ENCODE assay signal across 8 cellular contexts in the genomic region with DNA sequence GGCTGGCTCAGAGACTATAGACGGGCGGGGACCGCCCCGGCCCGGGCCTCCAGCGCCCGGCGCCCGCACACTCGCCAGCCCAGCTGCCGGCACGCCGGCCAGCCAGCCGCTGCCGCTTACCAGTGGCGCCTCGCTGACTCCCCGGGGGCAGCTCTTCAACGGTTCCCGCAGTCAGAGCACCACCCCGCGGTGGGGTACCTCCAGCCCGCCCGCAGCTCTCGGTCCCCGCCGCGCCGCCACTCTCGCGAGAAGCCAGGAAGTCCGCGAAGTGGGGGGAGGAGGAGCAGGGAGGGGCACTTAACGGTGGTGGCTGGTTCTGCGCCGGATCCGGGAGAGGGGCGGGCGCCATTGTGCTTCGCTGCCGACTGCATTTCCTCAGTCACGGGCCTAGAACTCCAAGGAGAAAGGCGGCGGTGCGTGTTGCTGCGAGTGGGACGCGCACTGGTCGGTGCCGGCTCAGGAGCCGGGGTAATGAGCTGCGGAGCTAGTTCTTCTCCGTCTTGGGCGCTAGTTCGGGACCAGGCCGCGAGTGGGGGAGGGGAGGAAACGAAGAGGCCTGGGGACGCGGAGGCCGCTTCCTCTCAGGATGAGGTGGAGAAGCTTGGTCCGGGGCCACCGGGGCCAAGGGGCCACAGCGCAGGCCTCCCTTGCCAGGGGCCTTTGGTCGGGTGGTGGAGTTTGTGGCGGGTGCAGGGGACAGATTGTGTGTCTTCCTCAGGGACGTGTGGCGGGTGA. TPM values are rescaled to one million over a fixed set of nuclear protein-coding genes. Genes with fewer than 3 reads are reported as not detected.
DNase-seq lines count a peak whose midpoint lies in the region; TF ChIP-seq lines count a peak whose summit lies in the region.

A gene with protein sequence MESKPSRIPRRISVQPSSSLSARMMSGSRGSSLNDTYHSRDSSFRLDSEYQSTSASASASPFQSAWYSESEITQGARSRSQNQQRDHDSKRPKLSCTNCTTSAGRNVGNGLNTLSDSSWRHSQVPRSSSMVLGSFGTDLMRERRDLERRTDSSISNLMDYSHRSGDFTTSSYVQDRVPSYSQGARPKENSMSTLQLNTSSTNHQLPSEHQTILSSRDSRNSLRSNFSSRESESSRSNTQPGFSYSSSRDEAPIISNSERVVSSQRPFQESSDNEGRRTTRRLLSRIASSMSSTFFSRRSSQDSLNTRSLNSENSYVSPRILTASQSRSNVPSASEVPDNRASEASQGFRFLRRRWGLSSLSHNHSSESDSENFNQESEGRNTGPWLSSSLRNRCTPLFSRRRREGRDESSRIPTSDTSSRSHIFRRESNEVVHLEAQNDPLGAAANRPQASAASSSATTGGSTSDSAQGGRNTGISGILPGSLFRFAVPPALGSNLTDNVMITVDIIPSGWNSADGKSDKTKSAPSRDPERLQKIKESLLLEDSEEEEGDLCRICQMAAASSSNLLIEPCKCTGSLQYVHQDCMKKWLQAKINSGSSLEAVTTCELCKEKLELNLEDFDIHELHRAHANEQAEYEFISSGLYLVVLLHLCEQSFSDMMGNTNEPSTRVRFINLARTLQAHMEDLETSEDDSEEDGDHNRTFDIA (plus strand): TSS at position 313 of the 735 bp plus-strand sequence. CDS start 16,517 bp downstream, outside the sequence.

- no peaks in the 10 kb centered on the region for H3K27me3 ChIP-seq in HAP-1 (ENCODE audit: low read depth)
- H3K27me3 ChIP-seq in MG63: no peaks in the 10 kb centered on the region
- no peaks in the 10 kb centered on the region for H3K27me3 ChIP-seq in neural progenitor cell

- H3K36me3 Mint-ChIP-seq in neural progenitor cell: peaks cover 27% of the 10 kb centered on the region

- H3F3A ChIP-seq in neural progenitor cell (ENCODE audit: low read depth): peaks cover 14% of the 10 kb centered on the region

- peak within 1 kb of the TSS; percentile 100 for H3K27ac Mint-ChIP-seq in neural progenitor cell

- H3K4me1 ChIP-seq in HAP-1 (peaks cover 19% of the 10 kb centered on the region), neural progenitor cell (peaks cover 25% of the 10 kb centered on the region)

- H3K4me3 Mint-ChIP-seq in neural progenitor cell: peak within 1 kb of the TSS; percentile 99

- H3K9me3 ChIP-seq in HAP-1 (no peaks in the 10 kb centered on the region), MG63 (no peaks in the 10 kb centered on the region), neural progenitor cell (ENCODE audit: low read depth) (no peaks in the 10 kb centered on the region)

- peaks cover 3% of the 10 kb centered on the region for H3K9me3 Mint-ChIP-seq in neural progenitor cell

- peaks cover 64% of the 10 kb centered on the region for H3K79me2 ChIP-seq in neural progenitor cell (ENCODE audit: low read depth)

- peaks cover 24% of the 10 kb centered on the region for H3K36me3 ChIP-seq in HAP-1 (replicated peaks)
- peaks cover 37% of the 10 kb centered on the region for H3K36me3 ChIP-seq in MG63
- H3K36me3 ChIP-seq in neural progenitor cell: peaks cover 11% of the 10 kb centered on the region

- H3K4me3 ChIP-seq in HAP-1 (peak within 1 kb of the TSS; percentile 100), MG63 (peak within 1 kb of the TSS; percentile 100), foreskin fibroblast (ENCODE audit: low read depth in 1 of 2, low read length in 2 of 2) (peak within 1 kb of the TSS; percentile 78 to 100), neural progenitor cell (peak within 1 kb of the TSS; percentile 84)

- H3K9ac ChIP-seq in neural progenitor cell: peak within 1 kb of the TSS; percentile 98

- H3K4me2 ChIP-seq in neural progenitor cell: peak within 1 kb of the TSS; percentile 87

- peak within 1 kb of the TSS; percentile 87 for H2AFZ ChIP-seq in neural progenitor cell (replicated peaks)

- DNase-seq in GDM1 (lab: John Stamatoyannopoulos, UW) (peak; percentile 95), HAP-1 (ENCODE audit: low spot score in 2 of 2) (peak; percentile 93 to 99), MG63 (peak; percentile 97), SHP77 treated with DMSO at 0.1 percent for 48 hours (lab: John Stamatoyannopoulos, UW) (peak; percentile 64), activated gamma-delta T cell (lab: John Stamatoyannopoulos, UW) (peak; percentile 92), foreskin fibroblast (peak; percentile 94 to 98), neural progenitor cell (ENCODE audit: low spot score) (peak; percentile 96), stromal cell of bone marrow (ENCODE audit: low read depth) (peak; percentile 91)

- H3K27ac ChIP-seq in neural progenitor cell: peak within 1 kb of the TSS; percentile 98

- H3K27me3 Mint-ChIP-seq in neural progenitor cell (ENCODE audit: insufficient read depth, low read depth): peaks cover 3% of the 10 kb centered on the region

- in situ Hi-C loops in HAP-1 (cut with MboI; ENCODE audit: low sequenced_read_pairs): loop anchor here (5.0 kb wide), 1 partner anchor 105 kb away; no protein-coding TSS in a partner anchor

- TF ChIP-seq CTCF in foreskin fibroblast (IDR thresholded peaks at IDR 0.05; ENCODE audit: low read depth, low read length) (peak; percentile 53), neural progenitor cell (IDR thresholded peaks at IDR 0.05) (peak; percentile 50)

- H4K20me1 ChIP-seq in neural progenitor cell (ENCODE audit: low read depth): peaks cover 44% of the 10 kb centered on the region

- H3K4me1 Mint-ChIP-seq in neural progenitor cell: peaks cover 30% of the 10 kb centered on the region

RNA-seq across cellular contexts. Expression of the gene that starts here (rescaled TPM):
- total RNA-seq in MG63 (2014; rRNA removed; shearing (Covaris generic); ENCODE audit: low replicate concordance): 105 and 340 TPM in 2 replicates
- total RNA-seq in neural progenitor cell (ENCODE audit: low replicate concordance): 232 and 394 TPM in 2 replicates

Comparison
In these comparisons a context has a peak if more than half of its experiments do, and no peak if none do; other contexts are left out.
1. Peak in every context shown above with its lines: DNase-seq, H3K4me3 ChIP-seq and H3K27ac ChIP-seq.